ENCODE assay signal across 29 cellular contexts in the genomic region with DNA sequence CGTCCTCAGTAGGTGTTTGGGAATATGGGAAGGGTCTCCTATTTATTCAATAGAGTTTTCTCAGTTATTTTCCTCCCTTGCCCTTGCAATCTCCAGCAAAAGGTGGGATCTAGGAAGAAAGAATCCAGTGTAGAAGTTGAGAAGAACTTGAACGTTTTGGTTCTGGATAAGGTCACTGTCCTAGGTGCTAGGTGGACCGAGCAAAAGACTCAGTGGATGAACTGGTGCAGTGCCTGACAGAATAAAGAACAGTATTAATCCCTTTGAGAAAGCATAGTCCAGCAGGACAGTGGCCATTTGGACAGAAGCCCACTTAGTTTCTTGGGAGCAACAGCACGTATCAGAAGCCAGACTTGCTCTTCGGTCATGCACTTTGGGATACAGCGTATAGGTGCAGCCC. TPM values are rescaled to one million over a fixed set of nuclear protein-coding genes. Genes with fewer than 3 reads are reported as not detected.
"Had no signal": no experiment of that assay in that cellular context is flagged by ENCODE, and none has a peak within 500 bp of the region (broad histone marks: within the 10 kb centered on the region; RNA-seq: fewer than 3 reads in every experiment).

No MANE protein-coding gene starts in this region.

- H3K4me3 ChIP-seq: ascending aorta, breast epithelium, cardiac muscle cell had no signal

- FAIRE-seq: colon, endometrium, endothelial cell of umbilical vein, frontal cortex had no signal

- H3K9me3 Mint-ChIP-seq: activated CD8-positive, alpha-beta T cell treated with anti-CD3 and anti-CD28 coated beads for 36 hours; activated naive CD4-positive, alpha-beta T cell treated with anti-CD3 and anti-CD28 coated beads, Interleukin-2, amount 10 ng/mL, durations not matched to agents 7 days and 5 days; activated naive CD4-positive, alpha-beta T cell treated with anti-CD3 and anti-CD28 coated beads, Interleukin-2, amount 50 U/mL, for 72 hours; activated naive CD8-positive, alpha-beta T cell treated with anti-CD3 and anti-CD28 coated beads, Interleukin-2, amount 10 ng/mL, durations not matched to agents 7 days and 5 days; activated T-cell treated with anti-CD3 and anti-CD28 coated beads, Interleukin-2, amount 50 U/mL, for 72 hours; brain; central memory CD8-positive, alpha-beta T cell had no signal

- H3K27me3 Mint-ChIP-seq: activated CD8-positive, alpha-beta T cell treated with anti-CD3 and anti-CD28 coated beads for 36 hours; activated naive CD4-positive, alpha-beta T cell treated with anti-CD3 and anti-CD28 coated beads, Interleukin-2, amount 10 ng/mL, durations not matched to agents 7 days and 5 days; activated naive CD8-positive, alpha-beta T cell treated with anti-CD3 and anti-CD28 coated beads, Interleukin-2, amount 10 ng/mL, durations not matched to agents 7 days and 5 days; brain; central memory CD8-positive, alpha-beta T cell had no signal

- H3K36me3 Mint-ChIP-seq: activated naive CD4-positive, alpha-beta T cell treated with anti-CD3 and anti-CD28 coated beads, Interleukin-2, amount 50 U/mL, for 72 hours had no signal

- ATAC-seq: activated CD8-positive, alpha-beta T cell treated with anti-CD3 and anti-CD28 coated beads for 36 hours; activated naive CD4-positive, alpha-beta T cell treated with anti-CD3 and anti-CD28 coated beads, Interleukin-2, amount 50 U/mL, for 72 hours; activated T-cell treated with anti-CD3 and anti-CD28 coated beads, Interleukin-2, amount 50 U/mL, for 72 hours had no signal

- H3K27me3 ChIP-seq: ascending aorta, breast epithelium, cardiac muscle cell had no signal

- H3K4me1 ChIP-seq: ascending aorta, breast epithelium had no signal

- H3K27ac ChIP-seq: ascending aorta, breast epithelium, cardiac muscle cell, epithelial cell of prostate had no signal

- H3K4me3 Mint-ChIP-seq: activated CD8-positive, alpha-beta T cell treated with anti-CD3 and anti-CD28 coated beads for 36 hours; activated naive CD4-positive, alpha-beta T cell treated with anti-CD3 and anti-CD28 coated beads, Interleukin-2, amount 10 ng/mL, durations not matched to agents 7 days and 5 days; activated naive CD8-positive, alpha-beta T cell treated with anti-CD3 and anti-CD28 coated beads, Interleukin-2, amount 10 ng/mL, durations not matched to agents 7 days and 5 days; activated T-cell treated with anti-CD3 and anti-CD28 coated beads, Interleukin-2, amount 50 U/mL, for 72 hours; brain; central memory CD8-positive, alpha-beta T cell had no signal

- H3K36me3 ChIP-seq: breast epithelium had no signal

- H3K27ac Mint-ChIP-seq: activated CD8-positive, alpha-beta T cell treated with anti-CD3 and anti-CD28 coated beads for 36 hours; activated naive CD4-positive, alpha-beta T cell treated with anti-CD3 and anti-CD28 coated beads, Interleukin-2, amount 10 ng/mL, durations not matched to agents 7 days and 5 days; activated naive CD4-positive, alpha-beta T cell treated with anti-CD3 and anti-CD28 coated beads, Interleukin-2, amount 50 U/mL, for 72 hours; activated naive CD8-positive, alpha-beta T cell treated with anti-CD3 and anti-CD28 coated beads, Interleukin-2, amount 10 ng/mL, durations not matched to agents 7 days and 5 days; activated T-cell treated with anti-CD3 and anti-CD28 coated beads, Interleukin-2, amount 50 U/mL, for 72 hours; brain had no signal

- DNase-seq: activated CD4-positive, alpha-beta T cell treated with anti-CD3 and anti-CD28 coated beads for 4 hours; activated CD4-positive, alpha-beta T cell treated with anti-CD3 and anti-CD28 coated beads, Interleukin-2, amount 50 U/mL, for 1 hour; activated CD4-positive, alpha-beta T cell treated with anti-CD3 and anti-CD28 coated beads, Interleukin-2, amount 50 U/mL, for 48 hours; activated CD4-positive, CD25-positive, alpha-beta regulatory T cell; activated CD4-positive, CD25-positive, alpha-beta regulatory T cell treated with anti-CD3 and anti-CD28 coated beads, Interleukin-2, amount 50 U/mL, for 72 hours; activated CD8-positive, alpha-beta memory T cell treated with anti-CD3 and anti-CD28 coated beads for 24 hours; activated CD8-positive, alpha-beta T cell treated with anti-CD3 and anti-CD28 coated beads for 36 hours; activated gamma-delta T cell; activated naive CD4-positive, alpha-beta T cell; activated naive CD4-positive, alpha-beta T cell treated with anti-CD3 and anti-CD28 coated beads, Interleukin-2, amount 10 ng/mL, durations not matched to agents 7 days and 5 days; activated naive CD8-positive, alpha-beta T cell treated with anti-CD3 and anti-CD28 coated beads, Interleukin-2, amount 10 ng/mL, durations not matched to agents 7 days and 5 days; activated T-cell treated with anti-CD3 and anti-CD28 coated beads, Interleukin-2, amount 50 U/mL, for 72 hours; cortex of kidney; dermis blood vessel endothelial cell; effector CD8-positive, alpha-beta T cell; foreskin fibroblast; T-helper 2 cell had no signal

- H3K9me3 ChIP-seq: ascending aorta, breast epithelium had no signal

RNA-seq across cellular contexts. Expression of a gene that starts 32.7 kb away (rescaled TPM):
- total RNA-seq: activated CD8-positive, alpha-beta T cell treated with anti-CD3 and anti-CD28 coated beads for 36 hours; activated naive CD4-positive, alpha-beta T cell treated with anti-CD3 and anti-CD28 coated beads, Interleukin-2, amount 50 U/mL, for 72 hours; activated naive CD8-positive, alpha-beta T cell treated with anti-CD3 and anti-CD28 coated beads, Interleukin-2, amount 10 ng/mL, durations not matched to agents 7 days and 5 days; ascending aorta; breast epithelium; cardiac muscle cell; dermis blood vessel endothelial cell; endothelial cell of umbilical vein; T-helper 1 cell treated with Interleukin-12 subunit alpha and Interleukin-12 subunit beta and Interleukin-4 antibody, amounts not matched to agents 30 ng/mL and 1 ng/mL, for 36 hours had no signal
